17 cellular contexts compared by ENCODE assay signal in the genomic region with DNA sequence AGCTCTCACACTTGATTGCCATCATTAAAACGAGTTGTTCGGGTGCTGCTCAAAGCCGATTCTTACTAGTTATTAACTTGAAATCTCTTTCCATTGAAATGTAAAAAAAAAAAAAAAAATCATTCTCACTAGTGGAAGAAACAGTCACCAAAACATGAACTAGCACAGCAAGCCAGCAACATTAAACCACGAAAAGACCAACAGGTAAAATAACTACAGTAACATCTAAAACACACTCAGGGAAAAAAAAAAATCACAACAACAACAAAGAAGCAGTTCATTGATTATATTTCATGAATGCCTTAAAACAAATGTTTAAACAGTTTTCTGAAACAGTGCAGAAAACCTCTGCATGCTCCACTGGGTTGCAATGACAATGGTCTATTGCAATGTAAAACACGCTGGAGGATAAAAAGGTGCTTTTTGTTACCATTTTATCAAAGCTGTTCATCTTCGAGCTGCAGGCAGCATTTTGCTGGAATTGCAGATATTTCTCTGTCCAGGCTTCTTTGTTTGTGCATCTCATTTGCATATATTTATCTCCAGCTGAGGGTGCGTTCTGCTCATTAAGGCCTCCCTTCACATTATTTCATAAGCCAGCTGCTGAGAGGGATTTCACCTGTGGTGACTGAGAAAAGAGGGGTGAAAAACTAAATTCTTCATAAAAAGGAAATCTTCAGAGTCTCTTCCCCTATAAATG.
DNase-seq lines count a peak whose midpoint lies in the region; ATAC-seq and TF ChIP-seq lines count a peak whose summit lies in the region.
"Had no signal": no experiment of that assay in that cellular context is flagged by ENCODE, and none has a peak within 500 bp of the region (broad histone marks: within the 10 kb centered on the region; RNA-seq: fewer than 3 reads in every experiment).

No MANE protein-coding gene starts in this region.

- peak overlapping the region; percentile 86 for H3K27ac Mint-ChIP-seq in mesothelial cell of epicardium
- H3K27ac Mint-ChIP-seq: activated CD8-positive, alpha-beta T cell treated with anti-CD3 and anti-CD28 coated beads for 36 hours had no signal

- H3K36me3 Mint-ChIP-seq in mesothelial cell of epicardium, result no peaks in the 10 kb centered on the region

- peaks cover 89% of the 10 kb centered on the region for H3K4me1 Mint-ChIP-seq in mesothelial cell of epicardium

- POLR2A ChIA-PET in HEK293T (lab: Yijun Ruan, JAX), result no interaction called here

- ATAC-seq in HG03097 (IDR thresholded peaks at IDR 0.05; ENCODE audit: low FRiP score, unreplicated experiment), result no peak
- ATAC-seq: activated CD8-positive, alpha-beta T cell treated with anti-CD3 and anti-CD28 coated beads for 36 hours; K562; right cardiac atrium had no signal

- H3K4me3 Mint-ChIP-seq in mesothelial cell of epicardium, result peak overlapping the region; percentile 32
- H3K4me3 Mint-ChIP-seq: activated CD8-positive, alpha-beta T cell treated with anti-CD3 and anti-CD28 coated beads for 36 hours had no signal

- CTCF ChIA-PET in HEK293T (lab: Yijun Ruan, JAX), result no interaction called here

- no peaks in the 10 kb centered on the region for H3K9me3 Mint-ChIP-seq in mesothelial cell of epicardium
- H3K9me3 Mint-ChIP-seq: activated CD8-positive, alpha-beta T cell treated with anti-CD3 and anti-CD28 coated beads for 36 hours had no signal

- TF ChIP-seq CTCF in mesothelial cell of epicardium (IDR thresholded peaks at IDR 0.05; ENCODE audit: unreplicated experiment), result no peak

- H3K27me3 Mint-ChIP-seq in mesothelial cell of epicardium (ENCODE audit: low read depth), result no peaks in the 10 kb centered on the region
- H3K27me3 Mint-ChIP-seq: activated CD8-positive, alpha-beta T cell treated with anti-CD3 and anti-CD28 coated beads for 36 hours had no signal

- H3K27ac ChIP-seq in substantia nigra (ENCODE audit: low read depth, low read length, poor library complexity, severe bottlenecking), result peak overlapping the region; percentile 75

- DNase-seq in HEK293T (ENCODE audit: extremely low spot score) (no peak), cerebellar cortex (ENCODE audit: low spot score) (peak; percentile 59), mesothelial cell of epicardium (ENCODE audit: low spot score in 2 of 2, unreplicated experiment in 2 of 2) (no peak), substantia nigra (lab: John Stamatoyannopoulos, UW) (peak in 2 of 49 donors; percentile 9 to 30), SK-N-DZ (ENCODE audit: low spot score) (no peak), NCI-H774 (lab: John Stamatoyannopoulos, UW) (no peak), NCI-H1417 treated with DMSO at 0.1 percent for 48 hours (lab: John Stamatoyannopoulos, UW) (no peak)
- DNase-seq: activated CD8-positive, alpha-beta T cell treated with anti-CD3 and anti-CD28 coated beads for 36 hours; cerebellar nuclear complex; HCEC 1CT; NCI-H1092; OCI-M1; right cardiac atrium; stimulated activated CD8-positive, alpha-beta memory T cell treated with anti-CD3 and anti-CD28 coated beads, Interleukin-4, amount 100 ng/mL, for 48 hours; SW 1271 had no signal

TF ChIP-seq in HEK293T, 16 proteins besides CTCF, POLR2A, EP300 and RAD21:
- peak; percentile 47; the same call in 1 of the 2 replicates for TF ChIP-seq ZNF384 (IDR thresholded peaks at IDR 0.05)
- no peak for TF ChIP-seq BHLHE40 (IDR thresholded peaks at IDR 0.05; ENCODE audit: borderline replicate concordance)
- TF ChIP-seq LEF1 (IDR thresholded peaks at IDR 0.05; ENCODE audit: borderline replicate concordance), result no peak
- TF ChIP-seq, protein P1, sequence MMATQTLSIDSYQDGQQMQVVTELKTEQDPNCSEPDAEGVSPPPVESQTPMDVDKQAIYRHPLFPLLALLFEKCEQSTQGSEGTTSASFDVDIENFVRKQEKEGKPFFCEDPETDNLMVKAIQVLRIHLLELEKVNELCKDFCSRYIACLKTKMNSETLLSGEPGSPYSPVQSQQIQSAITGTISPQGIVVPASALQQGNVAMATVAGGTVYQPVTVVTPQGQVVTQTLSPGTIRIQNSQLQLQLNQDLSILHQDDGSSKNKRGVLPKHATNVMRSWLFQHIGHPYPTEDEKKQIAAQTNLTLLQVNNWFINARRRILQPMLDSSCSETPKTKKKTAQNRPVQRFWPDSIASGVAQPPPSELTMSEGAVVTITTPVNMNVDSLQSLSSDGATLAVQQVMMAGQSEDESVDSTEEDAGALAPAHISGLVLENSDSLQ (IDR thresholded peaks at IDR 0.05), result no peak
- TF ChIP-seq HDGF (IDR thresholded peaks at IDR 0.05; ENCODE audit: borderline replicate concordance), result no peak
